ENCODE assay signal across 26 cellular contexts in genomic region chr11:2221591-2221990, GRCh38. TPM values are rescaled to one million over a fixed set of nuclear protein-coding genes. Genes with fewer than 3 reads are reported as not detected.
"Had no signal": no experiment of that assay in that cellular context is flagged by ENCODE, and none has a peak within 500 bp of the region (broad histone marks: within the 10 kb centered on the region; RNA-seq: fewer than 3 reads in every experiment).

No MANE protein-coding gene starts in this region.

- H3K4me2 ChIP-seq: KMS-11 had no signal

- H3K4me3 ChIP-seq: K562, SJSA1, SK-N-MC had no signal

- FAIRE-seq: HTR-8/SVneo, K562, RCC 7860 had no signal

- H3K27ac ChIP-seq: HL-60, KMS-11, SJSA1, SK-N-MC had no signal

- H3K9me3 ChIP-seq: SJSA1 had no signal

- H3K9ac ChIP-seq: KMS-11 had no signal

- DNase-seq: Kasumi-1, MM.1S, NCI-H1092 treated with DMSO at 0.1 percent for 48 hours, NCI-H1436, NCI-H187, NCI-H2029, NCI-H2081 treated with DMSO at 0.1 percent for 48 hours, NCI-H2171, NCI-H226, NCI-H446, NCI-H510A, NCI-H524 treated with DMSO at 0.1 percent for 48 hours, NCI-H69, NCI-H774, Right ventricle myocardium superior, RPMI8226, SIG-M5 had no signal

- H3K4me1 ChIP-seq: SJSA1 had no signal

- H3K4me3 Mint-ChIP-seq: IgD-negative memory B cell had no signal

- H3K36me3 ChIP-seq: SJSA1 had no signal

- H3K27ac Mint-ChIP-seq: IgD-negative memory B cell had no signal

RNA-seq across cellular contexts. Expression of gene ASCL2, which starts 48.8 kb away (rescaled TPM):
- total RNA-seq: M059J, SJSA1 had no signal

RNA-seq across cellular contexts. Expression of gene TH, which starts 50.0 kb away (rescaled TPM):
- total RNA-seq: K562, Right ventricle myocardium superior, SJSA1 had no signal
- polyA plus RNA-seq: IgD-negative memory B cell, K562 had no signal
